ENCODE assay signal across 36 cellular contexts in genomic region chr6:46563924-46564323, GRCh38.
"Had no signal": no experiment of that assay in that cellular context is flagged by ENCODE, and none has a peak within 500 bp of the region (broad histone marks: within the 10 kb centered on the region; RNA-seq: fewer than 3 reads in every experiment).

No MANE protein-coding gene starts in this region.

- H3K27me3 Mint-ChIP-seq: activated naive CD4-positive, alpha-beta T cell treated with anti-CD3 and anti-CD28 coated beads, Interleukin-2, amount 10 ng/mL, durations not matched to agents 7 days and 5 days had no signal

- FAIRE-seq: astrocyte, bronchial epithelial cell had no signal

- DNase-seq: activated effector memory CD4-positive, alpha-beta T cell treated with anti-CD3 and anti-CD28 coated beads, Interleukin-2, amount 50 U/mL, for 16 hours; activated effector memory CD4-positive, alpha-beta T cell treated with Interleukin-2 at 50 U/mL for 16 hours; activated gamma-delta T cell; activated gamma-delta T cell treated with Interleukin-2 at 50 U/mL for 16 hours; activated naive CD4-positive, alpha-beta T cell; activated naive CD4-positive, alpha-beta T cell treated with anti-CD3 and anti-CD28 coated beads for 36 hours; activated naive CD4-positive, alpha-beta T cell treated with anti-CD3 and anti-CD28 coated beads, Interleukin-2, amount 10 ng/mL, durations not matched to agents 7 days and 5 days; activated naive CD4-positive, alpha-beta T cell treated with anti-CD3 and anti-CD28 coated beads, Interleukin-2, amount 50 U/mL, for 16 hours; activated naive CD4-positive, alpha-beta T cell treated with Interleukin-2 at 50 U/mL for 16 hours; activated naive CD8-positive, alpha-beta T cell treated with anti-CD3 and anti-CD28 coated beads for 36 hours; activated naive CD8-positive, alpha-beta T cell treated with anti-CD3 and anti-CD28 coated beads, Interleukin-2, amount 10 ng/mL, durations not matched to agents 7 days and 5 days; activated naive CD8-positive, alpha-beta T cell treated with anti-CD3 and anti-CD28 coated beads, Interleukin-2, amount 50 U/mL, for 24 hours; activated T-cell treated with anti-CD3 and anti-CD28 coated beads, Interleukin-2, amount 50 U/mL, for 24 hours; activated T-cell treated with anti-CD3 and anti-CD28 coated beads, Interleukin-2, amount 50 U/mL, for 4 hours; activated T-cell treated with anti-CD3 and anti-CD28 coated beads, Interleukin-2, amount 50 U/mL, for 48 hours; activated T-cell treated with anti-CD3 and anti-CD28 coated beads, Interleukin-2, amount 50 U/mL, for 72 hours; adrenal gland; amniotic stem cell; amygdala; anterior cingulate cortex; aorta; body of pancreas; brain microvascular endothelial cell; caudate nucleus; central memory CD4-positive, alpha-beta T cell; cerebellar nuclear complex had no signal

- H3K4me3 Mint-ChIP-seq: activated naive CD4-positive, alpha-beta T cell treated with anti-CD3 and anti-CD28 coated beads for 36 hours; activated naive CD4-positive, alpha-beta T cell treated with anti-CD3 and anti-CD28 coated beads, Interleukin-2, amount 10 ng/mL, durations not matched to agents 7 days and 5 days; activated naive CD4-positive, alpha-beta T cell treated with anti-CD3 and anti-CD28 coated beads, Interleukin-2, amount 50 U/mL, for 24 hours; activated naive CD8-positive, alpha-beta T cell; activated naive CD8-positive, alpha-beta T cell treated with anti-CD3 and anti-CD28 coated beads for 36 hours; activated naive CD8-positive, alpha-beta T cell treated with anti-CD3 and anti-CD28 coated beads, Interleukin-2, amount 10 ng/mL, durations not matched to agents 7 days and 5 days; activated naive CD8-positive, alpha-beta T cell treated with anti-CD3 and anti-CD28 coated beads, Interleukin-2, amount 50 U/mL, for 24 hours; activated T-cell treated with anti-CD3 and anti-CD28 coated beads, Interleukin-2, amount 50 U/mL, for 24 hours; activated T-cell treated with anti-CD3 and anti-CD28 coated beads, Interleukin-2, amount 50 U/mL, for 4 hours; activated T-cell treated with anti-CD3 and anti-CD28 coated beads, Interleukin-2, amount 50 U/mL, for 72 hours; activated T-helper 1 cell treated with anti-CD3 and anti-CD28 coated beads, Interleukin-12 subunit alpha, Interleukin-12 subunit beta, Interleukin-2, Interleukin-4 antibody, amounts not matched to agents 30 ng/mL and 10 ng/mL and 1 ng/mL, durations not matched to agents 14 hours and 24 hours and 36 hours; activated T-helper 17 cell treated with anti-CD3 and anti-CD28 coated beads, Interleukin-2, amount 50 U/mL, for 72 hours; brain; central memory CD8-positive, alpha-beta T cell had no signal

- H3K36me3 Mint-ChIP-seq: activated naive CD4-positive, alpha-beta T cell treated with anti-CD3 and anti-CD28 coated beads, Interleukin-2, amount 10 ng/mL, durations not matched to agents 7 days and 5 days; activated naive CD4-positive, alpha-beta T cell treated with anti-CD3 and anti-CD28 coated beads, Interleukin-2, amount 50 U/mL, for 24 hours; activated naive CD4-positive, alpha-beta T cell treated with anti-CD3 and anti-CD28 coated beads, Interleukin-2, amount 50 U/mL, for 72 hours; activated naive CD8-positive, alpha-beta T cell; activated naive CD8-positive, alpha-beta T cell treated with anti-CD3 and anti-CD28 coated beads for 36 hours; activated naive CD8-positive, alpha-beta T cell treated with anti-CD3 and anti-CD28 coated beads, Interleukin-2, amount 10 ng/mL, durations not matched to agents 7 days and 5 days; brain had no signal

- H3K9me3 Mint-ChIP-seq: activated naive CD4-positive, alpha-beta T cell treated with anti-CD3 and anti-CD28 coated beads, Interleukin-2, amount 10 ng/mL, durations not matched to agents 7 days and 5 days; activated naive CD4-positive, alpha-beta T cell treated with anti-CD3 and anti-CD28 coated beads, Interleukin-2, amount 50 U/mL, for 24 hours; activated T-cell treated with anti-CD3 and anti-CD28 coated beads, Interleukin-2, amount 50 U/mL, for 4 hours; activated T-helper 1 cell treated with anti-CD3 and anti-CD28 coated beads, Interleukin-12 subunit alpha, Interleukin-12 subunit beta, Interleukin-2, Interleukin-4 antibody, amounts not matched to agents 30 ng/mL and 10 ng/mL and 1 ng/mL, durations not matched to agents 14 hours and 24 hours and 36 hours; activated T-helper 17 cell treated with anti-CD3 and anti-CD28 coated beads, Interleukin-2, amount 50 U/mL, for 72 hours; central memory CD8-positive, alpha-beta T cell had no signal

- ATAC-seq: activated naive CD4-positive, alpha-beta T cell treated with anti-CD3 and anti-CD28 coated beads, Interleukin-2, amount 50 U/mL, for 72 hours; activated naive CD8-positive, alpha-beta T cell treated with anti-CD3 and anti-CD28 coated beads, Interleukin-2, amount 50 U/mL, for 24 hours; activated T-cell treated with anti-CD3 and anti-CD28 coated beads, Interleukin-2, amount 50 U/mL, for 4 hours; activated T-cell treated with anti-CD3 and anti-CD28 coated beads, Interleukin-2, amount 50 U/mL, for 72 hours; activated T-helper 17 cell treated with anti-CD3 and anti-CD28 coated beads, Interleukin-2, amount 50 U/mL, for 72 hours; body of pancreas had no signal

- H3K27ac Mint-ChIP-seq: activated naive CD4-positive, alpha-beta T cell treated with anti-CD3 and anti-CD28 coated beads for 36 hours; activated naive CD4-positive, alpha-beta T cell treated with anti-CD3 and anti-CD28 coated beads, Interleukin-2, amount 10 ng/mL, durations not matched to agents 7 days and 5 days; activated naive CD4-positive, alpha-beta T cell treated with anti-CD3 and anti-CD28 coated beads, Interleukin-2, amount 50 U/mL, for 24 hours; activated naive CD4-positive, alpha-beta T cell treated with anti-CD3 and anti-CD28 coated beads, Interleukin-2, amount 50 U/mL, for 72 hours; activated naive CD8-positive, alpha-beta T cell; activated naive CD8-positive, alpha-beta T cell treated with anti-CD3 and anti-CD28 coated beads for 36 hours; activated naive CD8-positive, alpha-beta T cell treated with anti-CD3 and anti-CD28 coated beads, Interleukin-2, amount 10 ng/mL, durations not matched to agents 7 days and 5 days; activated naive CD8-positive, alpha-beta T cell treated with anti-CD3 and anti-CD28 coated beads, Interleukin-2, amount 50 U/mL, for 24 hours; activated T-cell treated with anti-CD3 and anti-CD28 coated beads, Interleukin-2, amount 50 U/mL, for 24 hours; activated T-cell treated with anti-CD3 and anti-CD28 coated beads, Interleukin-2, amount 50 U/mL, for 72 hours; activated T-helper 1 cell treated with anti-CD3 and anti-CD28 coated beads, Interleukin-12 subunit alpha, Interleukin-12 subunit beta, Interleukin-2, Interleukin-4 antibody, amounts not matched to agents 30 ng/mL and 10 ng/mL and 1 ng/mL, durations not matched to agents 14 hours and 24 hours and 36 hours; activated T-helper 17 cell treated with anti-CD3 and anti-CD28 coated beads, Interleukin-2, amount 50 U/mL, for 72 hours; activated T-helper 2 cell treated with anti-CD3 and anti-CD28 coated beads, Interferon-gamma antibody, Interleukin-2, Interleukin-4, amounts not matched to agents 10 μg/mL and 5 μg/mL and 100 μg/mL, durations not matched to agents 14 hours and 24 hours and 36 hours; brain had no signal

- H3K4me1 Mint-ChIP-seq: activated naive CD4-positive, alpha-beta T cell treated with anti-CD3 and anti-CD28 coated beads, Interleukin-2, amount 10 ng/mL, durations not matched to agents 7 days and 5 days; activated naive CD4-positive, alpha-beta T cell treated with anti-CD3 and anti-CD28 coated beads, Interleukin-2, amount 50 U/mL, for 24 hours; activated naive CD8-positive, alpha-beta T cell treated with anti-CD3 and anti-CD28 coated beads for 36 hours; activated naive CD8-positive, alpha-beta T cell treated with anti-CD3 and anti-CD28 coated beads, Interleukin-2, amount 10 ng/mL, durations not matched to agents 7 days and 5 days; activated naive CD8-positive, alpha-beta T cell treated with anti-CD3 and anti-CD28 coated beads, Interleukin-2, amount 50 U/mL, for 24 hours; activated T-helper 17 cell treated with anti-CD3 and anti-CD28 coated beads, Interleukin-2, amount 50 U/mL, for 72 hours; brain; central memory CD8-positive, alpha-beta T cell had no signal
